10 cellular contexts compared by ENCODE assay signal in genomic region chr15:59725172-59725486, GRCh38. TPM values are rescaled to one million over a fixed set of nuclear protein-coding genes. Genes with fewer than 3 reads are reported as not detected.
A peak's percentile ranks its signal among the peaks of the same experiment; 100 is the strongest.
DNase-seq lines count a peak whose midpoint lies in the region; ATAC-seq, FAIRE-seq and TF ChIP-seq lines count a peak whose summit lies in the region.
"Had no signal": no experiment of that assay in that cellular context is flagged by ENCODE, and none has a peak within 500 bp of the region (broad histone marks: within the 10 kb centered on the region; RNA-seq: fewer than 3 reads in every experiment).

No MANE protein-coding gene starts in this region.

- peak; percentile 39 for TF ChIP-seq CTCF in CD4-positive, alpha-beta T cell (IDR thresholded peaks at IDR 0.05)
- TF ChIP-seq CTCF in Loucy (conservative IDR thresholded peaks at IDR 0.05; ENCODE audit: low read length) (no peak), H1 (IDR thresholded peaks at IDR 0.05; ENCODE audit: control extremely low read depth in 1 of 3, insufficient read depth in 1 of 3, low read depth in 1 of 3, low read length in 3 of 3) (no peak), type B pancreatic cell (conservative IDR thresholded peaks at IDR 0.05) (peak; percentile 8), thyroid gland (IDR thresholded peaks at IDR 0.05) (no peak)

- no peak overlapping the region for H3K27ac Mint-ChIP-seq in CD4-positive, alpha-beta T cell
- no peak overlapping the region for H3K27ac Mint-ChIP-seq in type B pancreatic cell
- H3K27ac Mint-ChIP-seq in stimulated activated naive B cell treated with anti-CD40 and anti-IgM and Interleukin-4, amounts not matched to agents 10 μg/mL and 1 μg/mL and 100 μg/mL, for 72 hours: no peak overlapping the region
- H3K27ac Mint-ChIP-seq: GM23338 had no signal

- ATAC-seq in CD4-positive, alpha-beta T cell (ENCODE audit: poor library complexity): no peak
- ATAC-seq in stimulated activated naive B cell treated with anti-CD40 and anti-IgM and Interleukin-4, amounts not matched to agents 10 μg/mL and 1 μg/mL and 100 μg/mL, for 72 hours (replicated peaks): no peak
- ATAC-seq: Right ventricle myocardium inferior had no signal

- H2BK5ac ChIP-seq in H1 (ENCODE audit: low read depth, low read length): no peak overlapping the region

- no peak for TF ChIP-seq EP300 in H1 (IDR thresholded peaks at IDR 0.05; ENCODE audit: borderline replicate concordance in 1 of 2, low read depth in 2 of 2, low read length in 2 of 2)

- intact Hi-C loops in CD4-positive, alpha-beta T cell (cut with DNase I, micrococcal nuclease): loop anchor here (1.0 to 10.0 kb wide), 4 partner anchors 454 to 720 kb away; no protein-coding TSS in a partner anchor
- intact Hi-C loops in thyroid gland (cut with DNase I) (loop anchor here (10.0 kb wide), 1 partner anchor 600 kb away; no protein-coding TSS in a partner anchor), posterior vena cava (cut with DNase I) (no loop called here)

- H4K20me1 ChIP-seq in Loucy (ENCODE audit: insufficient read depth, low read length, poor library complexity, severe bottlenecking) (no peaks in the 10 kb centered on the region), H1 (replicated peaks in 1 of 2; ENCODE audit: control insufficient read depth in 1 of 2, insufficient read depth in 2 of 2, low read length in 2 of 2) (no peaks in the 10 kb centered on the region)

- H2BK15ac ChIP-seq in H1 (ENCODE audit: low read length): no peak overlapping the region

- H3K23ac ChIP-seq in H1 (ENCODE audit: insufficient read length): no peak overlapping the region

- H3K4me2 ChIP-seq in Loucy (ENCODE audit: low read depth, low read length, poor library complexity, severe bottlenecking): no peak overlapping the region
- H3K4me2 ChIP-seq in H1 (ENCODE audit: insufficient read depth in 1 of 2, low read depth in 2 of 2, low read length in 2 of 2): no peak overlapping the region
- H3K4me2 ChIP-seq: GM23338 had no signal

- no peaks in the 10 kb centered on the region for H3K9me3 Mint-ChIP-seq in CD4-positive, alpha-beta T cell
- no peaks in the 10 kb centered on the region for H3K9me3 Mint-ChIP-seq in type B pancreatic cell
- no peaks in the 10 kb centered on the region for H3K9me3 Mint-ChIP-seq in stimulated activated naive B cell treated with anti-CD40 and anti-IgM and Interleukin-4, amounts not matched to agents 10 μg/mL and 1 μg/mL and 100 μg/mL, for 72 hours
- H3K9me3 Mint-ChIP-seq: GM23338 had no signal

- no peaks in the 10 kb centered on the region for H3K9me2 ChIP-seq in Loucy (replicated peaks; ENCODE audit: low read depth, low read length)

- peaks cover 18% of the 10 kb centered on the region for H3K27me3 ChIP-seq in CD4-positive, alpha-beta T cell (ENCODE audit: control insufficient read depth, insufficient read depth, low read length)
- H3K27me3 ChIP-seq in Loucy (ENCODE audit: insufficient read depth, low read length, poor library complexity, severe bottlenecking): no peaks in the 10 kb centered on the region
- H3K27me3 ChIP-seq in H1 (replicated peaks in 1 of 4; ENCODE audit: control insufficient read depth in 3 of 4, extremely low read depth in 1 of 4, insufficient read depth in 3 of 4, low read length in 3 of 4): no peaks in the 10 kb centered on the region; a peak in 1 of 7 replicates
- no peaks in the 10 kb centered on the region for H3K27me3 ChIP-seq in thyroid gland

- H3K56ac ChIP-seq in H1 (replicated peaks; ENCODE audit: insufficient read length, low read depth, low read length): no peak overlapping the region

- no peak overlapping the region for H2BK120ac ChIP-seq in H1 (replicated peaks; ENCODE audit: low read depth, low read length)

- no peak overlapping the region for H2AK5ac ChIP-seq in H1 (ENCODE audit: low read depth, low read length)

- H3K9me3 ChIP-seq in CD4-positive, alpha-beta T cell (ENCODE audit: control insufficient read depth, low read length): no peaks in the 10 kb centered on the region
- H3K9me3 ChIP-seq in Loucy (ENCODE audit: insufficient read depth, low read depth, low read length) (no peaks in the 10 kb centered on the region), H1 (ENCODE audit: insufficient read depth in 2 of 2, low read depth in 1 of 2, low read length in 1 of 2) (no peaks in the 10 kb centered on the region), thyroid gland (no peaks in the 10 kb centered on the region)

- no peak overlapping the region for H3K9ac ChIP-seq in Loucy (ENCODE audit: low read depth, low read length, poor library complexity, severe bottlenecking)
- no peak overlapping the region for H3K9ac ChIP-seq in H1 (replicated peaks in 1 of 4; ENCODE audit: extremely low read depth in 1 of 4, low read depth in 3 of 4, low read length in 3 of 4)

- H3K18ac ChIP-seq in H1 (ENCODE audit: extremely low read depth, low read length): no peak overlapping the region

- CTCF ChIA-PET in CD4-positive, alpha-beta T cell (lab: Charles Lee): interaction anchor here (0.6 to 3.3 kb wide), 10 partner anchors 9 to 602 kb away, joined by 3 to 16 read pairs (median 4); partner anchors contain the start of gene FOXB1
- CTCF ChIA-PET in H1 (lab: Charles Lee; ENCODE audit: partially characterized antibody): interaction anchor here (0.7 to 5.0 kb wide), 33 partner anchors 9 to 980 kb away, joined by 3 to 54 read pairs (median 4); partner anchors contain the start of gene FOXB1

- H4K8ac ChIP-seq in H1 (ENCODE audit: extremely low read depth, insufficient read depth, low read length): no peak overlapping the region

- no peak for DNase-seq in CD4-positive, alpha-beta T cell
- no peak for DNase-seq in H1 (ENCODE audit: low read depth in 1 of 2, low spot score in 2 of 2)
- DNase-seq in type B pancreatic cell (ENCODE audit: extremely low spot score, unreplicated experiment): no peak
- DNase-seq in thyroid gland: no peak
- DNase-seq in posterior vena cava (ENCODE audit: low spot score): no peak
- DNase-seq in stimulated activated naive B cell treated with anti-CD40 and anti-IgM and Interleukin-4, amounts not matched to agents 10 μg/mL and 1 μg/mL and 100 μg/mL, for 72 hours: no peak

- H3K14ac ChIP-seq in H1 (ENCODE audit: insufficient read length): no peak overlapping the region

- no peak for FAIRE-seq in H1 (lab: Jason Lieb, UNC)

- H2BK20ac ChIP-seq in H1 (ENCODE audit: low read length): no peak overlapping the region

- H3K79me1 ChIP-seq in H1 (ENCODE audit: low read depth, low read length): no peaks in the 10 kb centered on the region

- H3K4me3 ChIP-seq in Loucy (ENCODE audit: low read length, poor library complexity, severe bottlenecking): no peak overlapping the region
- H3K4me3 ChIP-seq in H1 (ENCODE audit: extremely low read depth in 1 of 4, insufficient read depth in 2 of 4, low read depth in 3 of 4, low read length in 4 of 4): no peak overlapping the region
- H3K4me3 ChIP-seq in thyroid gland (replicated peaks in 1 of 3): no peak overlapping the region
- H3K4me3 ChIP-seq: GM23338, SK-N-MC had no signal

- TF ChIP-seq POLR2A in H1 (IDR thresholded peaks at IDR 0.05; ENCODE audit: control extremely low read depth in 1 of 2, low read depth in 2 of 2, low read length in 2 of 2) (no peak), thyroid gland (IDR thresholded peaks at IDR 0.05) (no peak)

- no peak overlapping the region for H4K91ac ChIP-seq in H1 (replicated peaks; ENCODE audit: insufficient read length, low read length)

- no peaks in the 10 kb centered on the region for H3K4me1 Mint-ChIP-seq in CD4-positive, alpha-beta T cell (ENCODE audit: low read depth)
- peaks cover 19% of the 10 kb centered on the region for H3K4me1 Mint-ChIP-seq in type B pancreatic cell (ENCODE audit: unreplicated experiment)
- H3K4me1 Mint-ChIP-seq in stimulated activated naive B cell treated with anti-CD40 and anti-IgM and Interleukin-4, amounts not matched to agents 10 μg/mL and 1 μg/mL and 100 μg/mL, for 72 hours: no peaks in the 10 kb centered on the region
- H3K4me1 Mint-ChIP-seq: GM23338 had no signal

- H3K27me3 Mint-ChIP-seq in CD4-positive, alpha-beta T cell: peaks cover 23% of the 10 kb centered on the region
- H3K27me3 Mint-ChIP-seq in type B pancreatic cell: peaks cover 29% of the 10 kb centered on the region
- H3K27me3 Mint-ChIP-seq in stimulated activated naive B cell treated with anti-CD40 and anti-IgM and Interleukin-4, amounts not matched to agents 10 μg/mL and 1 μg/mL and 100 μg/mL, for 72 hours: peaks cover 5 to 16% of the 10 kb centered on the region in 2 donors

- 32% methylated on average over 2 of the region's 2 CpGs; no CpG with 5 or more reads in 1 of the 2 experiments for WGBS in H1 (ENCODE audit: extremely low coverage in 1 of 2, insufficient coverage in 1 of 2, insufficient read length in 1 of 2, insufficient replicate concordance in 2 of 2, low coverage in 1 of 2, low lambda C conversion rate in 2 of 2, missing lambda C conversion rate in 1 of 2), 2 experiments
- 34 to 40% methylated on average over 2 of the region's 2 CpGs for WGBS in thyroid gland, 2 donors

- H2BK12ac ChIP-seq in H1 (ENCODE audit: low read depth, low read length): no peak overlapping the region

- no peaks in the 10 kb centered on the region for H3K79me2 ChIP-seq in Loucy (ENCODE audit: insufficient read depth, low read length)
- H3K79me2 ChIP-seq in H1 (ENCODE audit: control insufficient read depth in 1 of 2, insufficient read depth in 2 of 2, low read length in 2 of 2): no peaks in the 10 kb centered on the region

- H3K23me2 ChIP-seq in H1 (ENCODE audit: low read depth, low read length): no peaks in the 10 kb centered on the region

- no peak overlapping the region for H3K27ac ChIP-seq in CD4-positive, alpha-beta T cell (ENCODE audit: low read depth, low read length)
- H3K27ac ChIP-seq in H1 (ENCODE audit: low read depth, low read length): no peak overlapping the region
- H3K27ac ChIP-seq in thyroid gland: no peak overlapping the region
- H3K27ac ChIP-seq: SK-N-MC had no signal

- H2AFZ ChIP-seq in Loucy (ENCODE audit: low read length): peak overlapping the region; percentile 33; the same call in 1 of the 2 replicates
- H2AFZ ChIP-seq in H1 (ENCODE audit: low read length): peak overlapping the region; percentile 95; the same call in 1 of the 2 replicates
- H2AFZ ChIP-seq: GM23338 had no signal

- H3K36me3 ChIP-seq in Loucy (ENCODE audit: insufficient read depth, low read length): no peaks in the 10 kb centered on the region
- H3K36me3 ChIP-seq in H1 (ENCODE audit: control insufficient read depth in 2 of 4, insufficient read depth in 4 of 4, low read length in 3 of 4): no peaks in the 10 kb centered on the region
- no peaks in the 10 kb centered on the region for H3K36me3 ChIP-seq in thyroid gland

- no peak overlapping the region for H4K5ac ChIP-seq in H1 (ENCODE audit: insufficient read length, low read depth, low read length)

- H3K4me3 Mint-ChIP-seq in CD4-positive, alpha-beta T cell: no peak overlapping the region
- H3K4me3 Mint-ChIP-seq in type B pancreatic cell: no peak overlapping the region
- no peak overlapping the region for H3K4me3 Mint-ChIP-seq in stimulated activated naive B cell treated with anti-CD40 and anti-IgM and Interleukin-4, amounts not matched to agents 10 μg/mL and 1 μg/mL and 100 μg/mL, for 72 hours
- H3K4me3 Mint-ChIP-seq: GM23338 had no signal

- POLR2A ChIA-PET in CD4-positive, alpha-beta T cell (lab: Charles Lee): interaction anchor here (1.0 to 1.5 kb wide), 2 partner anchors 600 to 602 kb away, joined by 3 to 7 read pairs; no protein-coding TSS in a partner anchor
- POLR2A ChIA-PET in H1 (lab: Charles Lee; ENCODE audit: partially characterized antibody): interaction anchor here (1.1 kb wide), 1 partner anchor 36 kb away, joined by 3 read pairs; the partner anchor contains the start of gene BNIP2

- TF ChIP-seq RAD21 in H1 (IDR thresholded peaks at IDR 0.05 in 1 of 2, conservative IDR thresholded peaks at IDR 0.05 in 1 of 2; ENCODE audit: low read depth in 2 of 2, low read length in 2 of 2): no peak

- H3K4me1 ChIP-seq in Loucy (ENCODE audit: insufficient read depth, low read length, poor library complexity, severe bottlenecking) (no peaks in the 10 kb centered on the region), H1 (replicated peaks in 1 of 4; ENCODE audit: control insufficient read depth in 3 of 4, insufficient read depth in 4 of 4, low read length in 3 of 4) (no peaks in the 10 kb centered on the region), thyroid gland (no peaks in the 10 kb centered on the region)

- no peaks in the 10 kb centered on the region for H3K36me3 Mint-ChIP-seq in CD4-positive, alpha-beta T cell (ENCODE audit: low read depth)
- no peaks in the 10 kb centered on the region for H3K36me3 Mint-ChIP-seq in type B pancreatic cell
- H3K36me3 Mint-ChIP-seq in stimulated activated naive B cell treated with anti-CD40 and anti-IgM and Interleukin-4, amounts not matched to agents 10 μg/mL and 1 μg/mL and 100 μg/mL, for 72 hours: no peaks in the 10 kb centered on the region

- H3F3A ChIP-seq in Loucy (ENCODE audit: low read depth): no peaks in the 10 kb centered on the region

- H3K4ac ChIP-seq in H1 (replicated peaks; ENCODE audit: insufficient read length, low read depth, low read length): no peak overlapping the region

RNA-seq across cellular contexts. Expression of gene BNIP2, which starts 36.0 kb away (rescaled TPM):
- total RNA-seq in CD4-positive, alpha-beta T cell: 100 to 1,000 TPM; 109 TPM
- 40.6 and 41.6 TPM in 2 replicates for total RNA-seq in H1 (2021; fragmentation: NEBNext Ultra II Directional; extraction: Animal tissue kit (Norgen Biotek cat#: 25700))
- 11.8 and 17.5 TPM in 2 replicates for polyA plus RNA-seq in H1 (2011; rRNA removed)
- 26.2 TPM for polyA plus RNA-seq in H1 (2011; cell fraction: cytosol; rRNA removed)
- 14.3 TPM for polyA plus RNA-seq in H1 (2011; cell fraction: nucleus; rRNA removed)
- 22.0 to 36.7 TPM (median 29.9 TPM) in 4 replicates for polyA plus RNA-seq in H1 (2012, experiment 1 of 2)
- 1.8 TPM for polyA plus RNA-seq in H1 (2012, experiment 2 of 2)
- polyA plus RNA-seq in H1 (2013, experiment 1 of 2): 23.1 TPM
- polyA plus RNA-seq in H1 (2013, experiment 2 of 2): 23.7 TPM
- 7.5 and 10.5 TPM in 2 replicates for polyA minus RNA-seq in H1 (2011; rRNA and poly(A)+ RNA removed)
- 42.6 TPM for polyA minus RNA-seq in H1 (2011; cell fraction: cytosol; rRNA and poly(A)+ RNA removed)
- 33.0 TPM for polyA minus RNA-seq in H1 (2011; cell fraction: nucleus; rRNA and poly(A)+ RNA removed)
- 37.6 and 48.9 TPM in 2 replicates for total RNA-seq in type B pancreatic cell (ENCODE audit: low replicate concordance)
- total RNA-seq in thyroid gland: 100 to 1,000 TPM in 3 of 4 donors, 10 to 100 TPM in 1; 84.9 to 161 (median 129) TPM
- 100 to 1,000 TPM in 1 of 2 donors, 10 to 100 TPM in 1; 81.6 to 110 TPM for total RNA-seq in posterior vena cava

Comparison
In these comparisons a context has a peak if more than half of its experiments do, and no peak if none do; other contexts are left out.
1. CTCF ChIP-seq: peak in CD4-positive, alpha-beta T cell (single experiment) and type B pancreatic cell (single experiment); none in Loucy (single experiment), H1 (0 of 3) and thyroid gland (0 of 6).
2. intact Hi-C loops: an anchor here in CD4-positive, alpha-beta T cell (1.0 to 10.0 kb wide) and thyroid gland (10.0 kb wide); none called in posterior vena cava.